In the genomic region with DNA sequence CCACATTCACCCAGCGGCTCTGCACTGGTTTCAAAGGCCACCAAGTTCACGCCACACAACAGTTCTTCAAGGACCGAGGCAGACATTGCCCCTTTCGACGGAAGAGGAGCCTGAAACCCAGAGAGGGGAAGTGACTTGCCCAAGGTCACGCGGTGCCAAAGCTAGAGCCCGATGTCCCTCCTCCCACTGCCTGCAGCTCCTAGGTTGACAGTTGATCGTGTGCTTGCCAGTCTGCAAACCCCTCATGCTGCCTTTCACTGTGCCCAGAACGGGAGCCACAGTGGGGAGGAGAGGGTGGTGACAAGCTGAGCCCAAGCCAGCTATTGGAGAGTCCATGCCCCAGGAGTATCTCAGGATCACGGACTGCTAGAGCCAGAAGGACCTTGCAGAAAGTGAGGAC, we compare ENCODE assay signal across 17 cellular contexts.
DNase-seq lines count a peak whose midpoint lies in the region; ATAC-seq, FAIRE-seq and TF ChIP-seq lines count a peak whose summit lies in the region.
"Had no signal": no experiment of that assay in that cellular context is flagged by ENCODE, and none has a peak within 500 bp of the region (broad histone marks: within the 10 kb centered on the region; RNA-seq: fewer than 3 reads in every experiment).

No MANE protein-coding gene starts in this region.

- H3K23me2 ChIP-seq in H1 (ENCODE audit: low read depth, low read length): no peaks in the 10 kb centered on the region

- no peak for FAIRE-seq in H1 (lab: Jason Lieb, UNC)
- FAIRE-seq: GM12891 had no signal

- H4K20me1 ChIP-seq in H1 (replicated peaks in 1 of 2; ENCODE audit: control insufficient read depth in 1 of 2, insufficient read depth in 2 of 2, low read length in 2 of 2) (no peaks in the 10 kb centered on the region), neural progenitor cell (ENCODE audit: low read depth) (no peaks in the 10 kb centered on the region)

- H3K36me3 ChIP-seq in H1 (ENCODE audit: control insufficient read depth in 2 of 4, insufficient read depth in 4 of 4, low read length in 3 of 4) (no peaks in the 10 kb centered on the region), neural progenitor cell (no peaks in the 10 kb centered on the region)

- POLR2A ChIA-PET in H1 (lab: Charles Lee; ENCODE audit: partially characterized antibody): no interaction called here

- no peak overlapping the region for H3K4me3 Mint-ChIP-seq in neural progenitor cell
- H3K4me3 Mint-ChIP-seq in activated naive CD4-positive, alpha-beta T cell treated with anti-CD3 and anti-CD28 coated beads, Interleukin-2, amount 10 ng/mL, durations not matched to agents 7 days and 5 days: no peak overlapping the region
- H3K4me3 Mint-ChIP-seq: activated naive CD8-positive, alpha-beta T cell; brain; GM23338 had no signal

- no peak overlapping the region for H3K23ac ChIP-seq in H1 (ENCODE audit: insufficient read length)

- 90% methylated on average over 11 of the region's 11 CpGs; no CpG with 5 or more reads in 1 of the 2 experiments for WGBS in H1 (ENCODE audit: extremely low coverage in 1 of 2, insufficient coverage in 1 of 2, insufficient read length in 1 of 2, insufficient replicate concordance in 2 of 2, low coverage in 1 of 2, low lambda C conversion rate in 2 of 2, missing lambda C conversion rate in 1 of 2), 2 experiments

- H2BK120ac ChIP-seq in H1 (replicated peaks; ENCODE audit: low read depth, low read length): no peak overlapping the region

- no peak for TF ChIP-seq CTCF in NB4 (IDR thresholded peaks at IDR 0.05; ENCODE audit: low read depth, low read length)
- no peak for TF ChIP-seq CTCF in H1 (IDR thresholded peaks at IDR 0.05; ENCODE audit: control extremely low read depth in 1 of 3, insufficient read depth in 1 of 3, low read depth in 1 of 3, low read length in 3 of 3)
- no peak for TF ChIP-seq CTCF in neural progenitor cell (IDR thresholded peaks at IDR 0.05)

- no peaks in the 10 kb centered on the region for H3K36me3 Mint-ChIP-seq in neural progenitor cell
- H3K36me3 Mint-ChIP-seq in activated naive CD4-positive, alpha-beta T cell treated with anti-CD3 and anti-CD28 coated beads, Interleukin-2, amount 10 ng/mL, durations not matched to agents 7 days and 5 days: no peaks in the 10 kb centered on the region
- H3K36me3 Mint-ChIP-seq: activated naive CD8-positive, alpha-beta T cell; brain had no signal

- no peak overlapping the region for H3K14ac ChIP-seq in H1 (ENCODE audit: insufficient read length)

- H2BK5ac ChIP-seq in H1 (ENCODE audit: low read depth, low read length): 0 out of 2 replicates have a peak overlapping the region, but pooled peaks have one; percentile 40

- H4K8ac ChIP-seq in H1 (ENCODE audit: extremely low read depth, insufficient read depth, low read length): no peak overlapping the region

- H3K9ac ChIP-seq in H1 (replicated peaks in 1 of 4; ENCODE audit: extremely low read depth in 1 of 4, low read depth in 3 of 4, low read length in 3 of 4): no peak overlapping the region
- H3K9ac ChIP-seq in neural progenitor cell: no peak overlapping the region

- H2AFZ ChIP-seq in H1 (ENCODE audit: low read length) (no peak overlapping the region), neural progenitor cell (replicated peaks) (no peak overlapping the region)

- H3K79me1 ChIP-seq in H1 (ENCODE audit: low read depth, low read length): no peaks in the 10 kb centered on the region

- H3F3A ChIP-seq in neural progenitor cell (ENCODE audit: low read depth): no peaks in the 10 kb centered on the region

- H2BK20ac ChIP-seq in H1 (ENCODE audit: low read length): peak overlapping the region; percentile 9; the same call in 1 of the 2 replicates

- no peak overlapping the region for H2BK15ac ChIP-seq in H1 (ENCODE audit: low read length)

- no peak for ATAC-seq in HG03097 (IDR thresholded peaks at IDR 0.05; ENCODE audit: low FRiP score, unreplicated experiment)
- ATAC-seq in GM19397 (IDR thresholded peaks at IDR 0.05; ENCODE audit: unreplicated experiment): no peak
- ATAC-seq: GM23338 had no signal

- H2AK5ac ChIP-seq in H1 (ENCODE audit: low read depth, low read length): no peak overlapping the region

- TF ChIP-seq EP300 in H1 (IDR thresholded peaks at IDR 0.05; ENCODE audit: borderline replicate concordance in 1 of 2, low read depth in 2 of 2, low read length in 2 of 2): no peak

- H2BK12ac ChIP-seq in H1 (ENCODE audit: low read depth, low read length): no peak overlapping the region

- H3K9me3 ChIP-seq in H1 (ENCODE audit: insufficient read depth in 2 of 2, low read depth in 1 of 2, low read length in 1 of 2) (no peaks in the 10 kb centered on the region), neural progenitor cell (ENCODE audit: low read depth) (no peaks in the 10 kb centered on the region)

- peaks cover 6% of the 10 kb centered on the region for H3K27me3 Mint-ChIP-seq in neural progenitor cell (ENCODE audit: insufficient read depth, low read depth)
- H3K27me3 Mint-ChIP-seq in activated naive CD4-positive, alpha-beta T cell treated with anti-CD3 and anti-CD28 coated beads, Interleukin-2, amount 10 ng/mL, durations not matched to agents 7 days and 5 days: peaks cover 21% of the 10 kb centered on the region
- H3K27me3 Mint-ChIP-seq: activated naive CD8-positive, alpha-beta T cell had no signal

- TF ChIP-seq POLR2A in NB4 (IDR thresholded peaks at IDR 0.05; ENCODE audit: extremely low read depth, insufficient read length) (no peak), H1 (IDR thresholded peaks at IDR 0.05; ENCODE audit: control extremely low read depth in 1 of 2, low read depth in 2 of 2, low read length in 2 of 2) (no peak)

- no peak overlapping the region for H4K91ac ChIP-seq in H1 (replicated peaks; ENCODE audit: insufficient read length, low read length)

- CTCF ChIA-PET in H1 (lab: Charles Lee; ENCODE audit: partially characterized antibody): interaction anchor here (0.7 to 2.7 kb wide), 14 partner anchors 9 to 357 kb away, joined by 3 to 8 read pairs (median 4); no protein-coding TSS in a partner anchor
- CTCF ChIA-PET in activated naive CD4-positive, alpha-beta T cell treated with anti-CD3 and anti-CD28 coated beads, Interleukin-2, amount 10 ng/mL, durations not matched to agents 7 days and 5 days (lab: Charles Lee): interaction anchor here (1.0 kb wide), 1 partner anchor 358 kb away, joined by 3 read pairs; no protein-coding TSS in a partner anchor

- H3K9me3 Mint-ChIP-seq in neural progenitor cell: peaks cover 2% of the 10 kb centered on the region
- H3K9me3 Mint-ChIP-seq in activated naive CD4-positive, alpha-beta T cell treated with anti-CD3 and anti-CD28 coated beads, Interleukin-2, amount 10 ng/mL, durations not matched to agents 7 days and 5 days: no peaks in the 10 kb centered on the region

- DNase-seq in GF-D8 (lab: John Stamatoyannopoulos, UW) (peak; percentile 75), NB4 (ENCODE audit: low read depth) (peak; percentile 74), H1 (ENCODE audit: low read depth in 1 of 2, low spot score in 2 of 2) (no peak), neural progenitor cell (ENCODE audit: low spot score) (no peak), NCI-H2029 (lab: John Stamatoyannopoulos, UW) (no peak)
- no peak for DNase-seq in activated naive CD4-positive, alpha-beta T cell treated with anti-CD3 and anti-CD28 coated beads, Interleukin-2, amount 10 ng/mL, durations not matched to agents 7 days and 5 days
- DNase-seq: activated CD4-positive, alpha-beta T cell treated with anti-CD3 and anti-CD28 coated beads for 48 hours; dermis blood vessel endothelial cell; glutamatergic neuron; NCI-H69; SHP77 had no signal

- no peak overlapping the region for H3K4me2 ChIP-seq in H1 (ENCODE audit: insufficient read depth in 1 of 2, low read depth in 2 of 2, low read length in 2 of 2)
- H3K4me2 ChIP-seq in neural progenitor cell: no peak overlapping the region

- H3K4me3 ChIP-seq in NB4 (ENCODE audit: low read depth, low read length): no peak overlapping the region
- no peak overlapping the region for H3K4me3 ChIP-seq in H1 (ENCODE audit: extremely low read depth in 1 of 4, insufficient read depth in 2 of 4, low read depth in 3 of 4, low read length in 4 of 4)
- H3K4me3 ChIP-seq in neural progenitor cell: no peak overlapping the region
- H3K4me3 ChIP-seq: GM23338 had no signal

- H4K5ac ChIP-seq in H1 (ENCODE audit: insufficient read length, low read depth, low read length): no peak overlapping the region

- H3K4ac ChIP-seq in H1 (replicated peaks; ENCODE audit: insufficient read length, low read depth, low read length): no peak overlapping the region

- peak overlapping the region; percentile 82 for H3K27ac Mint-ChIP-seq in neural progenitor cell
- no peak overlapping the region for H3K27ac Mint-ChIP-seq in activated naive CD4-positive, alpha-beta T cell treated with anti-CD3 and anti-CD28 coated beads, Interleukin-2, amount 10 ng/mL, durations not matched to agents 7 days and 5 days
- H3K27ac Mint-ChIP-seq: activated naive CD8-positive, alpha-beta T cell had no signal

- H3K4me1 ChIP-seq in H1 (replicated peaks in 1 of 4; ENCODE audit: control insufficient read depth in 3 of 4, insufficient read depth in 4 of 4, low read length in 3 of 4) (peaks cover 8 to 28% (median 18%) of the 10 kb centered on the region in 4 experiments), neural progenitor cell (peaks cover 21% of the 10 kb centered on the region)

- peaks cover 34% of the 10 kb centered on the region for H3K4me1 Mint-ChIP-seq in neural progenitor cell
- H3K4me1 Mint-ChIP-seq in activated naive CD4-positive, alpha-beta T cell treated with anti-CD3 and anti-CD28 coated beads, Interleukin-2, amount 10 ng/mL, durations not matched to agents 7 days and 5 days: no peaks in the 10 kb centered on the region

- no peak overlapping the region for H3K18ac ChIP-seq in H1 (ENCODE audit: extremely low read depth, low read length)

- no peak for TF ChIP-seq RAD21 in H1 (IDR thresholded peaks at IDR 0.05 in 1 of 2, conservative IDR thresholded peaks at IDR 0.05 in 1 of 2; ENCODE audit: low read depth in 2 of 2, low read length in 2 of 2)

- H3K79me2 ChIP-seq in H1 (ENCODE audit: control insufficient read depth in 1 of 2, insufficient read depth in 2 of 2, low read length in 2 of 2) (no peaks in the 10 kb centered on the region), neural progenitor cell (ENCODE audit: low read depth) (no peaks in the 10 kb centered on the region)

- no peak overlapping the region for H3K56ac ChIP-seq in H1 (replicated peaks; ENCODE audit: insufficient read length, low read depth, low read length)

- H3K27me3 ChIP-seq in H1 (replicated peaks in 1 of 4; ENCODE audit: control insufficient read depth in 3 of 4, extremely low read depth in 1 of 4, insufficient read depth in 3 of 4, low read length in 3 of 4) (0 out of 7 replicates have a peak, but pooled peaks cover 0 to 4% (median 2%) of the 10 kb centered on the region in 4 experiments), neural progenitor cell (no peaks in the 10 kb centered on the region)

- H3K27ac ChIP-seq in H1 (ENCODE audit: low read depth, low read length) (no peak overlapping the region), neural progenitor cell (no peak overlapping the region)

TF ChIP-seq in H1, 55 proteins besides CTCF, POLR2A, EP300 and RAD21 (continues in another document):
- no peak for TF ChIP-seq TCF12 (IDR thresholded peaks at IDR 0.05; ENCODE audit: low read depth, low read length)
- no peak for TF ChIP-seq CHD1 (IDR thresholded peaks at IDR 0.05; ENCODE audit: low read depth, low read length)

Comparison
In these comparisons a context has a peak if more than half of its experiments do, and no peak if none do; other contexts are left out.
1. DNase-seq: peak in GF-D8 (single experiment) and NB4 (single experiment); none in H1 (0 of 2), neural progenitor cell (single experiment), NCI-H2029 (single experiment) and activated naive CD4-positive, alpha-beta T cell treated with anti-CD3 and anti-CD28 coated beads, Interleukin-2, amount 10 ng/mL, durations not matched to agents 7 days and 5 days (single experiment).